ENCODE assay signal across 8 cellular contexts in the genomic region with DNA sequence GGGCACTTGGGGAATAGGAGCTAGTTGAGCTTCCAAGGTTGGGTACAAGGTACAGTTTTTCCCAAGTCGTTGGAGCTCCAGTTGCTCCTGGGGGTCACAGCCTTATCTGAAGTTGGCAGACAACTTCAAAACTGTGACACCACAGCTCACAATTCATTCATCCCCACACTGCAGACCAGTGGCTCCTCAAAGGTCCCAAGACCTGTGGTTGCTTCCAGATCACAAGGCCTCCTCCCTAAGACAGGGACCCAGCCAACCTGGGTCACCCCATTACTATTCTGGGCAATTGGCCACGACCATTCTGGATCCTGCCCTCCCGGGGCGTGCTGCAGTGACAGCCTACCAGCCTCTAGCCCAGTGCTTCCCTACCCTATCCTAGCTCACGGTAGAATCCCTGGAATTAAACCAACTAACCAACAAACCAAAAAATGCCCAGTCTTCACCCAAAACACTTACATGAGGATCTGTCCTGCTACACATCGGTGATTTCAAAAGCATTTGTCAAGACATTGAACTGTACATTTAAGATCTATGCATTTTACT. TPM values are rescaled to one million over a fixed set of nuclear protein-coding genes. Genes with fewer than 3 reads are reported as not detected.
DNase-seq lines count a peak whose midpoint lies in the region; ATAC-seq, FAIRE-seq and TF ChIP-seq lines count a peak whose summit lies in the region.

No MANE protein-coding gene starts in this region.

- 0 out of 2 replicates have a peak, but pooled peaks cover 2% of the 10 kb centered on the region for H4K20me1 ChIP-seq in GM23248 (ENCODE audit: insufficient read depth)

- H3K36me3 ChIP-seq in GM23248 (ENCODE audit: low read depth), result no peaks in the 10 kb centered on the region
- peaks cover 0 to 11% (median 2%) of the 10 kb centered on the region in 5 donors for H3K36me3 ChIP-seq in subcutaneous abdominal adipose tissue (ENCODE audit: control insufficient read depth in 5 of 5, insufficient read depth in 5 of 5, low read length in 5 of 5)

- no peaks in the 10 kb centered on the region for H3K27me3 Mint-ChIP-seq in activated T-cell treated with anti-CD3 and anti-CD28 coated beads, Interleukin-2, amount 50 U/mL, for 72 hours (ENCODE audit: low read depth)

- H3K4me3 ChIP-seq in A549, result peak overlapping the region; percentile 50
- peak overlapping the region; percentile 86 for H3K4me3 ChIP-seq in GM23248
- H3K4me3 ChIP-seq in subcutaneous abdominal adipose tissue (ENCODE audit: low read depth in 1 of 5, low read length in 5 of 5), result peak overlapping the region; percentile 71 to 85 (median 81)

- CTCF ChIA-PET in A549 (lab: Yijun Ruan, JAX), result interaction anchor here (0.8 to 8.3 kb wide), 10 partner anchors 9 to 50 kb away, joined by 3 to 67 read pairs (median 4); a partner anchor contains a TSS

- peaks cover 43% of the 10 kb centered on the region for H3K4me1 Mint-ChIP-seq in activated T-cell treated with anti-CD3 and anti-CD28 coated beads, Interleukin-2, amount 50 U/mL, for 72 hours (ENCODE audit: low read depth)

- peak overlapping the region; percentile 66 to 80 for H3K27ac ChIP-seq in A549
- H3K27ac ChIP-seq in GM23248, result peak overlapping the region; percentile 84
- peak overlapping the region; percentile 74 for H3K27ac ChIP-seq in subcutaneous abdominal adipose tissue (ENCODE audit: low read depth, low read length)

- POLR2A ChIA-PET in A549 (lab: Yijun Ruan, JAX), result interaction anchor here (0.8 to 2.6 kb wide), 12 partner anchors 14 to 149 kb away, joined by 3 to 31 read pairs (median 5); a partner anchor contains a TSS

- FAIRE-seq in A549 (lab: Jason Lieb, UNC), result no peak

- H3K4me1 ChIP-seq in A549 (peaks cover 15% of the 10 kb centered on the region), GM23248 (ENCODE audit: insufficient read depth) (peaks cover 35% of the 10 kb centered on the region), subcutaneous abdominal adipose tissue (ENCODE audit: control insufficient read depth in 5 of 5, insufficient read depth in 5 of 5, low read length in 5 of 5) (peaks cover 5 to 56% (median 43%) of the 10 kb centered on the region in 5 donors)

- in situ Hi-C loops in GM23248 (cut with MboI), result no loop called here

- H3K4me3 Mint-ChIP-seq in activated T-cell treated with anti-CD3 and anti-CD28 coated beads, Interleukin-2, amount 50 U/mL, for 72 hours, result peak overlapping the region; percentile 86 to 89

- DNase-seq in A549 (ENCODE audit: low read depth in 1 of 2, low spot score in 1 of 2), result no peak
- DNase-seq in GM23248, result peak; percentile 64
- no peak for DNase-seq in activated T-cell treated with anti-CD3 and anti-CD28 coated beads, Interleukin-2, amount 50 U/mL, for 72 hours
- peak; percentile 48 for DNase-seq in iPS-NIHi11 (ENCODE audit: low spot score)
- no peak for DNase-seq in NCI-H446 (lab: John Stamatoyannopoulos, UW)
- no peak for DNase-seq in activated gamma-delta T cell treated with Interleukin-2 at 50 U/mL for 16 hours
- no peak for DNase-seq in GOT3 (lab: John Stamatoyannopoulos, UW)

- H3K4me2 ChIP-seq in A549 (peak overlapping the region; percentile 88), GM23248 (ENCODE audit: unreplicated experiment) (peak overlapping the region; percentile 97)

- TF ChIP-seq RAD21 in A549 (conservative IDR thresholded peaks at IDR 0.05 in 1 of 2, IDR thresholded peaks at IDR 0.05 in 1 of 2), result no peak

- peak overlapping the region; percentile 85 for H3K9ac ChIP-seq in GM23248
- H3K9ac ChIP-seq in subcutaneous abdominal adipose tissue (ENCODE audit: low read length in 5 of 5), result peak overlapping the region in 3 of 5 donors; percentile 48 to 71 (median 58)

- TF ChIP-seq EP300 in A549 (IDR thresholded peaks at IDR 0.05), result no peak

- WGBS in A549 (ENCODE audit: missing lambda C conversion rate), result 8% methylated on average over 6 of the region's 6 CpGs
- 1 to 2% methylated on average over 5 to 6 of the region's 6 CpGs for WGBS in GM23248 (ENCODE audit: low coverage in 1 of 2, low lambda C conversion rate in 2 of 2, missing lambda C conversion rate in 2 of 2), 2 experiments

- H2AFZ ChIP-seq in GM23248, result peak overlapping the region; percentile 99

- H3K9me3 Mint-ChIP-seq in activated T-cell treated with anti-CD3 and anti-CD28 coated beads, Interleukin-2, amount 50 U/mL, for 72 hours, result no peaks in the 10 kb centered on the region

- no peak for TF ChIP-seq CTCF in A549 (IDR thresholded peaks at IDR 0.05)

- peaks cover 31% of the 10 kb centered on the region for H3F3A ChIP-seq in GM23248 (ENCODE audit: insufficient read depth)

- H3K79me2 ChIP-seq in GM23248 (ENCODE audit: insufficient read depth), result peaks cover 28% of the 10 kb centered on the region

- H3K27me3 ChIP-seq in GM23248 (replicated peaks; ENCODE audit: insufficient read depth) (no peaks in the 10 kb centered on the region), subcutaneous abdominal adipose tissue (ENCODE audit: control insufficient read depth in 5 of 5, insufficient read depth in 4 of 5, low read length in 5 of 5) (no peaks in the 10 kb centered on the region)

- peak; percentile 27 to 45; a peak in 3 of 6 replicates for ATAC-seq in A549
- no peak for ATAC-seq in activated T-cell treated with anti-CD3 and anti-CD28 coated beads, Interleukin-2, amount 50 U/mL, for 72 hours (replicated peaks in 1 of 2)

- no peaks in the 10 kb centered on the region for H3K9me2 ChIP-seq in GM23248 (ENCODE audit: insufficient read depth)

- peaks cover 4% of the 10 kb centered on the region in 2 donors for H3K36me3 Mint-ChIP-seq in activated T-cell treated with anti-CD3 and anti-CD28 coated beads, Interleukin-2, amount 50 U/mL, for 72 hours (ENCODE audit: insufficient read depth in 2 of 2)

- peak overlapping the region; percentile 82 for H3K27ac Mint-ChIP-seq in activated T-cell treated with anti-CD3 and anti-CD28 coated beads, Interleukin-2, amount 50 U/mL, for 72 hours

- TF ChIP-seq POLR2A in A549 (IDR thresholded peaks at IDR 0.05; ENCODE audit: low read length), result no peak

- H3K9me3 ChIP-seq in A549, result no peaks in the 10 kb centered on the region
- no peaks in the 10 kb centered on the region for H3K9me3 ChIP-seq in GM23248 (ENCODE audit: low read depth)
- H3K9me3 ChIP-seq in subcutaneous abdominal adipose tissue (ENCODE audit: control insufficient read depth in 5 of 5, low read length in 5 of 5), result no peaks in the 10 kb centered on the region

TF ChIP-seq in A549, 52 proteins besides CTCF, POLR2A, EP300 and RAD21 (continues in another document):
- no peak for TF ChIP-seq GATA3 (IDR thresholded peaks at IDR 0.05; ENCODE audit: borderline replicate concordance)

RNA-seq across cellular contexts. Expression of a gene that starts 0.9 kb away (rescaled TPM):
- 13.1 and 17.9 TPM in 2 replicates for polyA plus RNA-seq in A549 (2011; rRNA removed)
- polyA plus RNA-seq in A549 (2012; cell fraction: cytosol; rRNA removed), result 20.5 and 28.6 TPM in 2 replicates
- polyA plus RNA-seq in A549 (2012; cell fraction: nucleus; rRNA removed), result 15.8 and 19.3 TPM in 2 replicates
- 10.5 to 11.5 TPM (median 10.8 TPM) in 3 replicates for polyA plus RNA-seq in A549 (2017; fragmentation: RNase III; extraction: RNeasy Plus Mini Kit Qiagen cat#74134 plus additional on column Dnase treatment)
- 9.3 and 12.4 TPM in 2 replicates for polyA minus RNA-seq in A549 (2011; rRNA and poly(A)+ RNA removed)
- total RNA-seq in GM23248 (2014; rRNA removed; shearing (Covaris generic)), result 17.5 and 17.7 TPM in 2 replicates
- 1.9 and 2.1 TPM in 2 replicates for polyA plus RNA-seq in GM23248 (2016; fragmentation: Nextera tagmentation; extraction: Ambion mirVana)
- 10 to 100 TPM; 14.8 to 17.2 TPM for total RNA-seq in activated T-cell treated with anti-CD3 and anti-CD28 coated beads, Interleukin-2, amount 50 U/mL, for 72 hours

RNA-seq across cellular contexts. Expression of a gene that starts 17.8 kb away (rescaled TPM):
- 584 and 723 TPM in 2 replicates for polyA plus RNA-seq in A549 (2011; rRNA removed)
- polyA plus RNA-seq in A549 (2012; cell fraction: cytosol; rRNA removed), result 3,234 and 3,497 TPM in 2 replicates
- 2,197 and 2,541 TPM in 2 replicates for polyA plus RNA-seq in A549 (2012; cell fraction: nucleus; rRNA removed)
- 1,477 to 1,633 TPM (median 1,616 TPM) in 3 replicates for polyA plus RNA-seq in A549 (2017; fragmentation: RNase III; extraction: RNeasy Plus Mini Kit Qiagen cat#74134 plus additional on column Dnase treatment)
- polyA minus RNA-seq in A549 (2011; rRNA and poly(A)+ RNA removed), result 417 and 457 TPM in 2 replicates
- total RNA-seq in GM23248 (2014; rRNA removed; shearing (Covaris generic)), result 5,290 and 7,830 TPM in 2 replicates
- polyA plus RNA-seq in GM23248 (2016; fragmentation: Nextera tagmentation; extraction: Ambion mirVana), result 6,727 and 6,984 TPM in 2 replicates
- total RNA-seq in activated T-cell treated with anti-CD3 and anti-CD28 coated beads, Interleukin-2, amount 50 U/mL, for 72 hours, result 100 to 1,000 TPM; 303 to 803 TPM

RNA-seq across cellular contexts. Expression of a gene that starts 18.2 kb away (rescaled TPM):
- polyA plus RNA-seq in A549 (2011; rRNA removed), result 1.6 and 1.8 TPM in 2 replicates
- 3.3 and 3.4 TPM in 2 replicates for polyA plus RNA-seq in A549 (2012; cell fraction: cytosol; rRNA removed)
- polyA plus RNA-seq in A549 (2012; cell fraction: nucleus; rRNA removed), result 8.7 and 9.6 TPM in 2 replicates
- polyA plus RNA-seq in A549 (2017; fragmentation: RNase III; extraction: RNeasy Plus Mini Kit Qiagen cat#74134 plus additional on column Dnase treatment), result 1.6 to 2.8 TPM (median 2.7 TPM) in 3 replicates
- 1.6 and 2.2 TPM in 2 replicates for polyA minus RNA-seq in A549 (2011; rRNA and poly(A)+ RNA removed)
- 2.4 and 9.9 TPM in 2 replicates for total RNA-seq in GM23248 (2014; rRNA removed; shearing (Covaris generic))
- polyA plus RNA-seq in GM23248 (2016; fragmentation: Nextera tagmentation; extraction: Ambion mirVana), result 0.81 and 0.89 TPM in 2 replicates
- total RNA-seq in activated T-cell treated with anti-CD3 and anti-CD28 coated beads, Interleukin-2, amount 50 U/mL, for 72 hours, result 100 to 1,000 TPM in 1 of 2 donors, 10 to 100 TPM in 1; 99.0 to 103 TPM

RNA-seq across cellular contexts. Expression of a gene that starts 28.5 kb away (rescaled TPM):
- polyA plus RNA-seq in A549 (2011; rRNA removed) (13.6 and 23.0 TPM in 2 replicates), A549 (2017; fragmentation: RNase III; extraction: RNeasy Plus Mini Kit Qiagen cat#74134 plus additional on column Dnase treatment) (34.5 to 39.3 TPM (median 37.3 TPM) in 3 replicates), GM23248 (2016; fragmentation: Nextera tagmentation; extraction: Ambion mirVana) (24.9 and 25.1 TPM in 2 replicates)
- 44.5 and 48.9 TPM in 2 replicates for polyA plus RNA-seq in A549 (2012; cell fraction: cytosol; rRNA removed)
- 37.3 and 38.8 TPM in 2 replicates for polyA plus RNA-seq in A549 (2012; cell fraction: nucleus; rRNA removed)
- polyA minus RNA-seq in A549 (2011; rRNA and poly(A)+ RNA removed), result 8.0 and 10.8 TPM in 2 replicates
- total RNA-seq in GM23248 (2014; rRNA removed; shearing (Covaris generic)), result 4.9 and 19.1 TPM in 2 replicates
- total RNA-seq in activated T-cell treated with anti-CD3 and anti-CD28 coated beads, Interleukin-2, amount 50 U/mL, for 72 hours, result 10 to 100 TPM; 31.3 to 36.3 TPM

RNA-seq across cellular contexts. Expression of a gene that starts 39.2 kb away (rescaled TPM):
- 15.7 and 32.6 TPM in 2 replicates for polyA plus RNA-seq in A549 (2011; rRNA removed)
- 28.2 and 37.4 TPM in 2 replicates for polyA plus RNA-seq in A549 (2012; cell fraction: cytosol; rRNA removed)
- polyA plus RNA-seq in A549 (2012; cell fraction: nucleus; rRNA removed), result 37.0 and 39.3 TPM in 2 replicates
- polyA plus RNA-seq in A549 (2017; fragmentation: RNase III; extraction: RNeasy Plus Mini Kit Qiagen cat#74134 plus additional on column Dnase treatment), result 25.5 to 29.5 TPM (median 26.0 TPM) in 3 replicates
- polyA minus RNA-seq in A549 (2011; rRNA and poly(A)+ RNA removed), result 44.4 and 50.0 TPM in 2 replicates
- total RNA-seq in GM23248 (2014; rRNA removed; shearing (Covaris generic)), result 127 and 135 TPM in 2 replicates
- 123 and 130 TPM in 2 replicates for polyA plus RNA-seq in GM23248 (2016; fragmentation: Nextera tagmentation; extraction: Ambion mirVana)
- 10 to 100 TPM; 25.4 to 28.6 TPM for total RNA-seq in activated T-cell treated with anti-CD3 and anti-CD28 coated beads, Interleukin-2, amount 50 U/mL, for 72 hours

Comparison
In these comparisons a context has a peak if more than half of its experiments do, and no peak if none do; other contexts are left out.
1. ATAC-seq: peak in A549 (2 of 2); none in activated T-cell treated with anti-CD3 and anti-CD28 coated beads, Interleukin-2, amount 50 U/mL, for 72 hours (0 of 2).
2. DNase-seq: peak in GM23248 (single experiment) and iPS-NIHi11 (single experiment); none in A549 (0 of 2), activated T-cell treated with anti-CD3 and anti-CD28 coated beads, Interleukin-2, amount 50 U/mL, for 72 hours (0 of 2), NCI-H446 (0 of 2), activated gamma-delta T cell treated with Interleukin-2 at 50 U/mL for 16 hours (single experiment) and GOT3 (single experiment).
3. Peak in every context shown above with its lines, with median percentiles within 50 percentile points of each other: H3K27ac ChIP-seq and H3K4me3 ChIP-seq.